Comparison of ENCODE assay signal across 9 cellular contexts in the genomic region with DNA sequence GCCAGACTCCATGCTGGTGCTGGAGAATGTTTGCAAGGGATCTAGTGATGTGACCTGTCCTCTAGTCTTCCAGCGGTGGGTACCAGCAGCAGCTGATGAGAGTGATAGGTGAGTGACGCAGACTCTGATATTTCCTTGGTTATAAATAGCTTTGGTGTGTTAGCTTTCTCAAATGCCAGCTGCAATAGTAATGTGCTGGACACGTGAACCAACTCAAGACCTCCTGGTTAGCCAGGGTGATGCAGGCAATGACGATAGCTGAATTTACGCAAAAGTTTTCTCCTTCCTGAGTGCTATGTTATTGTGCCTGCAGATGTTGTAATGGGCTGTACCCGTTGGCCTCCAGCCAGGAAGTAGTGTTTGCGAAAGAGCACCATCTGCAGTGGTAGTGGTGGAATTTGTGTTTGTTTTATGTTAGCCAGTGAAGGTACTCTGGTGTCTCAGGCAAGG.
DNase-seq lines count a peak whose midpoint lies in the region; ATAC-seq and TF ChIP-seq lines count a peak whose summit lies in the region.
"Had no signal": no experiment of that assay in that cellular context is flagged by ENCODE, and none has a peak within 500 bp of the region (broad histone marks: within the 10 kb centered on the region; RNA-seq: fewer than 3 reads in every experiment).

No MANE protein-coding gene starts in this region.

- DNase-seq in NCI-H2029 (lab: John Stamatoyannopoulos, UW) (peak; percentile 6), cardiac fibroblast (ENCODE audit: low read depth in 2 of 2) (peak; percentile 99 to 100), mucosa of gallbladder (ENCODE audit: low spot score) (peak; percentile 79), GM23338 (ENCODE audit: low spot score) (no peak), OCI-LY7 (ENCODE audit: low spot score) (no peak)
- DNase-seq in stimulated activated CD4-positive, alpha-beta T cell treated with anti-CD3 and anti-CD28 coated beads, Interleukin-4, amount 100 ng/mL, for 1 hour: no peak

- no peak for ATAC-seq in GM23338
- no peak for ATAC-seq in GM18520 (IDR thresholded peaks at IDR 0.05; ENCODE audit: unreplicated experiment)

- no peak overlapping the region for H3K27ac Mint-ChIP-seq in GM23338

- H3K9me3 ChIP-seq in BLaER1 treated with 17β-estradiol and CSF1 and Interleukin-3, amounts not matched to agents 10 nM and 100 nM (replicated peaks in 1 of 11): peaks cover 37 to 51% (median 44%) of the 10 kb centered on the region in 11 experiments
- H3K9me3 ChIP-seq in OCI-LY7 (ENCODE audit: low read length): peaks cover 19% of the 10 kb centered on the region

- TF ChIP-seq CTCF in cardiac fibroblast (IDR thresholded peaks at IDR 0.05; ENCODE audit: low read depth, low read length) (no peak), GM23338 (conservative IDR thresholded peaks at IDR 0.05; ENCODE audit: low read depth in 2 of 2) (no peak), OCI-LY7 (conservative IDR thresholded peaks at IDR 0.05; ENCODE audit: low read length) (no peak)

- H3K4me1 Mint-ChIP-seq in GM23338: no peaks in the 10 kb centered on the region

- peak overlapping the region in 10 of 11 experiments; percentile 3 to 60 (median 45); a peak in 16 of 22 replicates for H3K4me2 ChIP-seq in BLaER1 treated with 17β-estradiol and CSF1 and Interleukin-3, amounts not matched to agents 10 nM and 100 nM
- H3K4me2 ChIP-seq in GM23338 (no peak overlapping the region), OCI-LY7 (ENCODE audit: low read length) (no peak overlapping the region)

- no peaks in the 10 kb centered on the region for H3K79me2 ChIP-seq in GM23338 (replicated peaks; ENCODE audit: insufficient read depth)
- no peaks in the 10 kb centered on the region for H3K79me2 ChIP-seq in OCI-LY7 (ENCODE audit: insufficient read depth, low read depth, low read length)

- H3F3A ChIP-seq in GM23338 (replicated peaks; ENCODE audit: low read depth): no peaks in the 10 kb centered on the region

- H3K4me3 Mint-ChIP-seq in GM23338: no peak overlapping the region

- intact Hi-C loops in OCI-LY7 (cut with micrococcal nuclease; ENCODE audit: unreplicated experiment): no loop called here

- H3K9me2 ChIP-seq in GM23338 (ENCODE audit: insufficient read depth): no peaks in the 10 kb centered on the region
- no peaks in the 10 kb centered on the region; the same call in 1 of the 2 replicates for H3K9me2 ChIP-seq in OCI-LY7 (ENCODE audit: insufficient read depth, low read length)

- POLR2A ChIA-PET in OCI-LY7 (lab: Charles Lee): interaction anchor here (0.5 to 0.6 kb wide), 2 partner anchors 380 to 1104 kb away, joined by 3 read pairs; no protein-coding TSS in a partner anchor

- BruUV-seq in OCI-LY7 (replicated peaks; lab: Mats Ljungman, UMichigan): no TSS peak

- CTCF ChIA-PET in OCI-LY7 (lab: Charles Lee; ENCODE audit: unreplicated experiment): no interaction called here

- H2AFZ ChIP-seq in GM23338: no peak overlapping the region
- H2AFZ ChIP-seq in OCI-LY7 (ENCODE audit: low read length): no peak overlapping the region

- H3K36me3 ChIP-seq in BLaER1 treated with 17β-estradiol and CSF1 and Interleukin-3, amounts not matched to agents 10 nM and 100 nM: no peaks in the 10 kb centered on the region
- no peaks in the 10 kb centered on the region for H3K36me3 ChIP-seq in GM23338 (ENCODE audit: insufficient read depth)
- no peaks in the 10 kb centered on the region for H3K36me3 ChIP-seq in OCI-LY7 (ENCODE audit: insufficient read depth, low read length)
- H3K36me3 ChIP-seq: breast epithelium had no signal

- peaks cover 2% of the 10 kb centered on the region; the same call in 2 of the 3 replicates for H3K36me3 Mint-ChIP-seq in GM23338 (ENCODE audit: low read depth)

- H3K9me3 Mint-ChIP-seq in GM23338: peaks cover 31% of the 10 kb centered on the region

- H3K27me3 ChIP-seq in BLaER1 treated with 17β-estradiol and CSF1 and Interleukin-3, amounts not matched to agents 10 nM and 100 nM: no peaks in the 10 kb centered on the region
- no peaks in the 10 kb centered on the region for H3K27me3 ChIP-seq in GM23338 (ENCODE audit: insufficient read depth)
- H3K27me3 ChIP-seq: breast epithelium had no signal

- H4K20me1 ChIP-seq in BLaER1 treated with 17β-estradiol and CSF1 and Interleukin-3, amounts not matched to agents 10 nM and 100 nM: no peaks in the 10 kb centered on the region
- H4K20me1 ChIP-seq in GM23338 (replicated peaks; ENCODE audit: insufficient read depth) (no peaks in the 10 kb centered on the region), OCI-LY7 (ENCODE audit: insufficient read depth, low read length) (no peaks in the 10 kb centered on the region)

- peaks cover 0 to 22% (median 17%) of the 10 kb centered on the region in 10 experiments; a peak in 14 of 20 replicates for H3K4me1 ChIP-seq in BLaER1 treated with 17β-estradiol and CSF1 and Interleukin-3, amounts not matched to agents 10 nM and 100 nM
- no peaks in the 10 kb centered on the region for H3K4me1 ChIP-seq in GM23338 (ENCODE audit: insufficient read depth)
- H3K4me1 ChIP-seq in OCI-LY7 (ENCODE audit: insufficient read depth, low read length, poor library complexity, severe bottlenecking): no peaks in the 10 kb centered on the region
- H3K4me1 ChIP-seq: breast epithelium had no signal

- H3K27me3 Mint-ChIP-seq in GM23338 (ENCODE audit: insufficient read depth, low read depth, poor library complexity): no peaks in the 10 kb centered on the region

- H3K27ac ChIP-seq in BLaER1 treated with 17β-estradiol and CSF1 and Interleukin-3, amounts not matched to agents 10 nM and 100 nM: peak overlapping the region in 8 of 11 experiments; percentile 42 to 74 (median 65); a peak in 13 of 22 replicates
- H3K27ac ChIP-seq in GM23338 (ENCODE audit: low read depth): no peak overlapping the region
- no peak overlapping the region for H3K27ac ChIP-seq in OCI-LY7 (ENCODE audit: low read depth, low read length, poor library complexity, severe bottlenecking)
- H3K27ac ChIP-seq: breast epithelium had no signal

- H3K9ac ChIP-seq in BLaER1 treated with 17β-estradiol and CSF1 and Interleukin-3, amounts not matched to agents 10 nM and 100 nM: peak overlapping the region in 5 of 11 experiments; percentile 23 to 51 (median 27); a peak in 7 of 22 replicates

- H3K4me3 ChIP-seq in BLaER1 treated with 17β-estradiol and CSF1 and Interleukin-3, amounts not matched to agents 10 nM and 100 nM: no peak overlapping the region; a peak in 1 of 20 replicates
- H3K4me3 ChIP-seq in cardiac fibroblast (replicated peaks in 1 of 2; ENCODE audit: low read depth in 2 of 2, low read length in 2 of 2) (no peak overlapping the region), GM23338 (no peak overlapping the region), OCI-LY7 (ENCODE audit: low read depth, low read length, poor library complexity, severe bottlenecking) (no peak overlapping the region)
- H3K4me3 ChIP-seq: breast epithelium had no signal

TF ChIP-seq in GM23338, 12 proteins besides CTCF, POLR2A, EP300 and RAD21:
- no peak for TF ChIP-seq CREB1 (CRISPR knock-in tag; IDR thresholded peaks at IDR 0.05; ENCODE audit: low read depth)
- TF ChIP-seq, protein P1, sequence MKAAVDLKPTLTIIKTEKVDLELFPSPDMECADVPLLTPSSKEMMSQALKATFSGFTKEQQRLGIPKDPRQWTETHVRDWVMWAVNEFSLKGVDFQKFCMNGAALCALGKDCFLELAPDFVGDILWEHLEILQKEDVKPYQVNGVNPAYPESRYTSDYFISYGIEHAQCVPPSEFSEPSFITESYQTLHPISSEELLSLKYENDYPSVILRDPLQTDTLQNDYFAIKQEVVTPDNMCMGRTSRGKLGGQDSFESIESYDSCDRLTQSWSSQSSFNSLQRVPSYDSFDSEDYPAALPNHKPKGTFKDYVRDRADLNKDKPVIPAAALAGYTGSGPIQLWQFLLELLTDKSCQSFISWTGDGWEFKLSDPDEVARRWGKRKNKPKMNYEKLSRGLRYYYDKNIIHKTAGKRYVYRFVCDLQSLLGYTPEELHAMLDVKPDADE (IDR thresholded peaks at IDR 0.05): no peak
- TF ChIP-seq POLR2AphosphoS5 (IDR thresholded peaks at IDR 0.05; ENCODE audit: low read depth): no peak
TF ChIP-seq in GM23338: peak in this region for 0.

Comparison
In these comparisons a context has a peak if more than half of its experiments do, and no peak if none do; other contexts are left out.
1. H3K27ac ChIP-seq: peak in BLaER1 treated with 17β-estradiol and CSF1 and Interleukin-3, amounts not matched to agents 10 nM and 100 nM (8 of 11); none in GM23338 (single experiment) and OCI-LY7 (single experiment).
2. H3K4me2 ChIP-seq: peak in BLaER1 treated with 17β-estradiol and CSF1 and Interleukin-3, amounts not matched to agents 10 nM and 100 nM (10 of 11); none in GM23338 (single experiment) and OCI-LY7 (single experiment).
3. DNase-seq: peak in NCI-H2029 (single experiment), cardiac fibroblast (2 of 2) and mucosa of gallbladder (single experiment); none in GM23338 (single experiment), stimulated activated CD4-positive, alpha-beta T cell treated with anti-CD3 and anti-CD28 coated beads, Interleukin-4, amount 100 ng/mL, for 1 hour (single experiment) and OCI-LY7 (single experiment).